ENCODE assay signal across 8 cellular contexts in the genomic region with DNA sequence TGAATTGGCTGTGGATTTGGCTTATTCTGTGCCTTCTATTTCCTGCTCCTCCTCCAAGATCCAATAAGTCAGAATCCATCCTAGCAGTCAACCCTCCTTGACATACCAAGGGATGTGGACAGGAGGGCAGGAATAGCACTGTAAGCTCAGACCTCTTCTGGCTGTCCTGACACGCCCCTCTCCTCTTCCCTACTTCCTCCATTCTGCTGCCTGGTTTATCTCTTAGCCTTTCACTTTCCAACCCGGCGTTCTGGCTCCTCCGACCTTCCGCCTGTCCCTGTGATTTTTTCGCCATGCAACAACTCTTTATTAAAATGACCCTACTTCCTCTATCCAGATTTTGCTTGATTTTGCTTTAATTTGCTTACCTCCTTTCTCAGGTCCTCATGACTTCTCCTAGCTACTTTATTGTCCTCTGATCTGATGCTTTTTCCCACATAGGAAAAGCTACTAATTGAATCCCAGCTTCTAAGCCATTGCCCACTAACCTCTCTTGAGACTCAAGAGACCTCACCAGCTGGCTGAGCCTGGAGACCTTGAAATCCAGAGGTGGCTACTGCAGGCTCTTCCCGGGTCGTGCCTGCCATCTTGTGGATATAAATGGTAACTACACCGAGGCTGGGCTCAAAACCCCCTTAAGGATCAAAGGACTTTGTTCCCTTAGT.
A peak's percentile ranks its signal among the peaks of the same experiment; 100 is the strongest.
DNase-seq lines count a peak whose midpoint lies in the region; ATAC-seq and TF ChIP-seq lines count a peak whose summit lies in the region.

No MANE protein-coding gene starts in this region.

- no peaks in the 10 kb centered on the region for H3K27me3 ChIP-seq in NT2/D1 (ENCODE audit: insufficient read depth, insufficient read length)
- H3K27me3 ChIP-seq in gastroesophageal sphincter, result peaks cover 5% of the 10 kb centered on the region
- H3K27me3 ChIP-seq in trophoblast cell (ENCODE audit: insufficient read depth, low read length), result no peaks in the 10 kb centered on the region

- H3K9me3 ChIP-seq in NT2/D1 (ENCODE audit: insufficient read depth, low read length) (no peaks in the 10 kb centered on the region), gastroesophageal sphincter (no peaks in the 10 kb centered on the region), trophoblast cell (ENCODE audit: insufficient read depth, low read depth, low read length) (no peaks in the 10 kb centered on the region)

- H3K14ac ChIP-seq in trophoblast cell (ENCODE audit: low read length), result no peak overlapping the region

- TF ChIP-seq EP300 in gastroesophageal sphincter (IDR thresholded peaks at IDR 0.05), result no peak

- H3K36me3 ChIP-seq in NT2/D1 (ENCODE audit: insufficient read depth, insufficient read length, low read length), result no peaks in the 10 kb centered on the region
- H3K36me3 ChIP-seq in gastroesophageal sphincter, result no peaks in the 10 kb centered on the region
- H3K36me3 ChIP-seq in trophoblast cell (ENCODE audit: control insufficient read depth in 1 of 2, insufficient read depth in 2 of 2, low read length in 2 of 2), result no peaks in the 10 kb centered on the region

- ATAC-seq in GM19463 (IDR thresholded peaks at IDR 0.05; ENCODE audit: unreplicated experiment), result peak; percentile 71
- peak; percentile 56 for ATAC-seq in HG03575 (IDR thresholded peaks at IDR 0.05; ENCODE audit: extremely low read depth, insufficient number of reproducible peaks, low FRiP score, unreplicated experiment)
- peak; percentile 60 to 61 for ATAC-seq in activated T-cell treated with anti-CD3 and anti-CD28 coated beads, Interleukin-2, amount 50 U/mL, for 72 hours (replicated peaks in 1 of 2)
- no peak for ATAC-seq in gastroesophageal sphincter

- H3K4me1 Mint-ChIP-seq in activated T-cell treated with anti-CD3 and anti-CD28 coated beads, Interleukin-2, amount 50 U/mL, for 72 hours (ENCODE audit: low read depth), result peaks cover 20% of the 10 kb centered on the region

- H2BK5ac ChIP-seq in trophoblast cell (ENCODE audit: low read depth, low read length, poor library complexity), result no peak overlapping the region

- WGBS in gastroesophageal sphincter (ENCODE audit: low coverage in 1 of 2), 2 donors, result 17 to 36% methylated on average over 9 of the region's 9 CpGs
- no CpG with 5 or more reads among the region's 9 CpGs for WGBS in trophoblast cell (ENCODE audit: extremely low coverage, insufficient coverage, insufficient read length)

- H4K91ac ChIP-seq in trophoblast cell (ENCODE audit: low read depth, low read length), result no peak overlapping the region

- no peak overlapping the region for H2BK12ac ChIP-seq in trophoblast cell (ENCODE audit: low read length)

- H3K9ac ChIP-seq in NT2/D1 (ENCODE audit: insufficient read length, low read depth), result no peak overlapping the region
- no peak overlapping the region for H3K9ac ChIP-seq in trophoblast cell (ENCODE audit: low read length)

- no peaks in the 10 kb centered on the region for H3K79me1 ChIP-seq in trophoblast cell (ENCODE audit: low read length)

- peak; percentile 27 to 69 (median 44) for TF ChIP-seq CTCF in gastroesophageal sphincter (IDR thresholded peaks at IDR 0.05)

- H3K4me2 ChIP-seq in trophoblast cell (ENCODE audit: low read length), result no peak overlapping the region

- no peak overlapping the region for H2AK5ac ChIP-seq in trophoblast cell (ENCODE audit: low read length)

- no peak overlapping the region for H2BK120ac ChIP-seq in trophoblast cell (ENCODE audit: insufficient read depth, low read length, poor library complexity)

- no peak overlapping the region for H3K27ac Mint-ChIP-seq in activated T-cell treated with anti-CD3 and anti-CD28 coated beads, Interleukin-2, amount 50 U/mL, for 72 hours

- no peak overlapping the region for H2AFZ ChIP-seq in trophoblast cell (ENCODE audit: insufficient read depth, low read length, poor library complexity)

- no peak overlapping the region for H3K4ac ChIP-seq in trophoblast cell (ENCODE audit: low read depth, low read length)

- no peak overlapping the region for H4K12ac ChIP-seq in trophoblast cell (ENCODE audit: low read depth, low read length)

- H3K27me3 Mint-ChIP-seq in activated T-cell treated with anti-CD3 and anti-CD28 coated beads, Interleukin-2, amount 50 U/mL, for 72 hours (ENCODE audit: low read depth), result peaks cover 6% of the 10 kb centered on the region

- H3K9me3 Mint-ChIP-seq in activated T-cell treated with anti-CD3 and anti-CD28 coated beads, Interleukin-2, amount 50 U/mL, for 72 hours, result no peaks in the 10 kb centered on the region

- H3K79me2 ChIP-seq in trophoblast cell (ENCODE audit: control insufficient read depth, insufficient read depth, low read length, poor library complexity), result no peaks in the 10 kb centered on the region

- H3K18ac ChIP-seq in trophoblast cell (ENCODE audit: low read length), result no peak overlapping the region

- no peak overlapping the region for H3K23ac ChIP-seq in trophoblast cell (ENCODE audit: low read length)

- no peak for TF ChIP-seq POLR2A in gastroesophageal sphincter (IDR thresholded peaks at IDR 0.05)

- H3K27ac ChIP-seq in gastroesophageal sphincter, result no peak overlapping the region
- no peak overlapping the region for H3K27ac ChIP-seq in trophoblast cell (ENCODE audit: low read depth, low read length)

- H3K4me3 ChIP-seq in NT2/D1 (ENCODE audit: insufficient read length, low read depth), result no peak overlapping the region
- no peak overlapping the region for H3K4me3 ChIP-seq in gastroesophageal sphincter
- no peak overlapping the region for H3K4me3 ChIP-seq in trophoblast cell (ENCODE audit: low read depth, low read length)

- no peak overlapping the region for H4K8ac ChIP-seq in trophoblast cell (ENCODE audit: low read depth, low read length)

- H3K4me1 ChIP-seq in NT2/D1 (ENCODE audit: insufficient read depth, insufficient read length), result no peaks in the 10 kb centered on the region
- no peaks in the 10 kb centered on the region for H3K4me1 ChIP-seq in gastroesophageal sphincter
- no peaks in the 10 kb centered on the region for H3K4me1 ChIP-seq in trophoblast cell (ENCODE audit: control insufficient read depth in 1 of 2, insufficient read depth in 2 of 2, low read length in 2 of 2)

- no peaks in the 10 kb centered on the region for H3K36me3 Mint-ChIP-seq in activated T-cell treated with anti-CD3 and anti-CD28 coated beads, Interleukin-2, amount 50 U/mL, for 72 hours (ENCODE audit: insufficient read depth in 2 of 2)

- no peak overlapping the region for H3K4me3 Mint-ChIP-seq in activated T-cell treated with anti-CD3 and anti-CD28 coated beads, Interleukin-2, amount 50 U/mL, for 72 hours

- peak; percentile 90 for DNase-seq in D341Med (ENCODE audit: low spot score)
- DNase-seq in NT2/D1 (ENCODE audit: low read depth, low spot score), result peak; percentile 44
- DNase-seq in activated T-cell treated with anti-CD3 and anti-CD28 coated beads, Interleukin-2, amount 50 U/mL, for 72 hours, result peak; percentile 52 to 62
- DNase-seq in trophoblast cell, result peak; percentile 37 to 75
- DNase-seq in NK-92 (lab: John Stamatoyannopoulos, UW; ENCODE audit: unreplicated experiment), result no peak
